1 cellular context compared by ENCODE assay signal in genomic region chr12:88325828-88326214, GRCh38.
TF ChIP-seq lines count a peak whose summit lies in the region.

No MANE protein-coding gene starts in this region.

TF ChIP-seq in SK-N-SH treated with all-trans-retinoic acid at 6 μM for 48 hours, 23 proteins besides CTCF, POLR2A, EP300 and RAD21 (continued from another document):
- TF ChIP-seq CREB5 (CRISPR knock-in tag; IDR thresholded peaks at IDR 0.05; ENCODE audit: low read depth) = no peak
